Comparison of ENCODE assay signal across 2 cellular contexts in the genomic region with DNA sequence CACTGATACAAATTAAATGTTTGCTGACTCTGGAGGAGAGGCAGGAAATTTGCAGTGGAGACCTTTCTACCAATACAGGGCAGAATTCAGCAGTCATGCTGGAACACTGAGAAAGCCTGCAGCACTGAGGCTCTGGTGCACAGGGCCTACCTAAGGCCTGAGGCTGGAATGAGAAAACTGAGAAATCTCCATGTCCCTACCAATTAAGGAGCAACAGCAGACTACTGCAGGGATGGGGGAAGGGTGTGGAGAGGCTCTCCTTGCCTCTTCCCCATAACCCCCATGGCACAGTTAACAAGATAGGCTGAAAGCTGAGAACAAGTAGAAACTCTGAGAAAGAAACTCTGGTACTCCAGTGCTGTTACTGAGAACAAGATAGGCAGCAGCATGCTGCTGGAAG.
TF ChIP-seq lines count a peak whose summit lies in the region.

No MANE protein-coding gene starts in this region.

TF ChIP-seq in GM23338, 12 proteins besides CTCF, POLR2A, EP300 and RAD21:
- TF ChIP-seq, protein P1, sequence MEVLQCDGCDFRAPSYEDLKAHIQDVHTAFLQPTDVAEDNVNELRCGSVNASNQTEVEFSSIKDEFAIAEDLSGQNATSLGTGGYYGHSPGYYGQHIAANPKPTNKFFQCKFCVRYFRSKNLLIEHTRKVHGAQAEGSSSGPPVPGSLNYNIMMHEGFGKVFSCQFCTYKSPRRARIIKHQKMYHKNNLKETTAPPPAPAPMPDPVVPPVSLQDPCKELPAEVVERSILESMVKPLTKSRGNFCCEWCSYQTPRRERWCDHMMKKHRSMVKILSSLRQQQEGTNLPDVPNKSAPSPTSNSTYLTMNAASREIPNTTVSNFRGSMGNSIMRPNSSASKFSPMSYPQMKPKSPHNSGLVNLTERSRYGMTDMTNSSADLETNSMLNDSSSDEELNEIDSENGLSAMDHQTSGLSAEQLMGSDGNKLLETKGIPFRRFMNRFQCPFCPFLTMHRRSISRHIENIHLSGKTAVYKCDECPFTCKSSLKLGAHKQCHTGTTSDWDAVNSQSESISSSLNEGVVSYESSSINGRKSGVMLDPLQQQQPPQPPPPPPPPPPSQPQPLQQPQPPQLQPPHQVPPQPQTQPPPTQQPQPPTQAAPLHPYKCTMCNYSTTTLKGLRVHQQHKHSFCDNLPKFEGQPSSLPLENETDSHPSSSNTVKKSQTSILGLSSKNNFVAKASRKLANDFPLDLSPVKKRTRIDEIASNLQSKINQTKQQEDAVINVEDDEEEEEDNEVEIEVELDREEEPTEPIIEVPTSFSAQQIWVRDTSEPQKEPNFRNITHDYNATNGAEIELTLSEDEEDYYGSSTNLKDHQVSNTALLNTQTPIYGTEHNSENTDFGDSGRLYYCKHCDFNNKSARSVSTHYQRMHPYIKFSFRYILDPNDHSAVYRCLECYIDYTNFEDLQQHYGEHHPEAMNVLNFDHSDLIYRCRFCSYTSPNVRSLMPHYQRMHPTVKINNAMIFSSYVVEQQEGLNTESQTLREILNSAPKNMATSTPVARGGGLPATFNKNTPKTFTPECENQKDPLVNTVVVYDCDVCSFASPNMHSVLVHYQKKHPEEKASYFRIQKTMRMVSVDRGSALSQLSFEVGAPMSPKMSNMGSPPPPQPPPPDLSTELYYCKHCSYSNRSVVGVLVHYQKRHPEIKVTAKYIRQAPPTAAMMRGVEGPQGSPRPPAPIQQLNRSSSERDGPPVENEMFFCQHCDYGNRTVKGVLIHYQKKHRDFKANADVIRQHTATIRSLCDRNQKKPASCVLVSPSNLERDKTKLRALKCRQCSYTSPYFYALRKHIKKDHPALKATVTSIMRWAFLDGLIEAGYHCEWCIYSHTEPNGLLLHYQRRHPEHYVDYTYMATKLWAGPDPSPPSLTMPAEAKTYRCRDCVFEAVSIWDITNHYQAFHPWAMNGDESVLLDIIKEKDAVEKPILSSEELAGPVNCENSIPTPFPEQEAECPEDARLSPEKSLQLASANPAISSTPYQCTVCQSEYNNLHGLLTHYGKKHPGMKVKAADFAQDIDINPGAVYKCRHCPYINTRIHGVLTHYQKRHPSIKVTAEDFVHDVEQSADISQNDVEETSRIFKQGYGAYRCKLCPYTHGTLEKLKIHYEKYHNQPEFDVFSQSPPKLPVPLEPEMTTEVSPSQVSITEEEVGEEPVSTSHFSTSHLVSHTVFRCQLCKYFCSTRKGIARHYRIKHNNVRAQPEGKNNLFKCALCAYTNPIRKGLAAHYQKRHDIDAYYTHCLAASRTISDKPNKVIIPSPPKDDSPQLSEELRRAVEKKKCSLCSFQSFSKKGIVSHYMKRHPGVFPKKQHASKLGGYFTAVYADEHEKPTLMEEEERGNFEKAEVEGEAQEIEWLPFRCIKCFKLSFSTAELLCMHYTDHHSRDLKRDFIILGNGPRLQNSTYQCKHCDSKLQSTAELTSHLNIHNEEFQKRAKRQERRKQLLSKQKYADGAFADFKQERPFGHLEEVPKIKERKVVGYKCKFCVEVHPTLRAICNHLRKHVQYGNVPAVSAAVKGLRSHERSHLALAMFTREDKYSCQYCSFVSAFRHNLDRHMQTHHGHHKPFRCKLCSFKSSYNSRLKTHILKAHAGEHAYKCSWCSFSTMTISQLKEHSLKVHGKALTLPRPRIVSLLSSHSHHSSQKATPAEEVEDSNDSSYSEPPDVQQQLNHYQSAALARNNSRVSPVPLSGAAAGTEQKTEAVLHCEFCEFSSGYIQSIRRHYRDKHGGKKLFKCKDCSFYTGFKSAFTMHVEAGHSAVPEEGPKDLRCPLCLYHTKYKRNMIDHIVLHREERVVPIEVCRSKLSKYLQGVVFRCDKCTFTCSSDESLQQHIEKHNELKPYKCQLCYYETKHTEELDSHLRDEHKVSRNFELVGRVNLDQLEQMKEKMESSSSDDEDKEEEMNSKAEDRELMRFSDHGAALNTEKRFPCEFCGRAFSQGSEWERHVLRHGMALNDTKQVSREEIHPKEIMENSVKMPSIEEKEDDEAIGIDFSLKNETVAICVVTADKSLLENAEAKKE (CRISPR knock-in tag; IDR thresholded peaks at IDR 0.05), result no peak
- TF ChIP-seq POLR2AphosphoS5 (IDR thresholded peaks at IDR 0.05; ENCODE audit: low read depth), result no peak
- TF ChIP-seq, protein P2, sequence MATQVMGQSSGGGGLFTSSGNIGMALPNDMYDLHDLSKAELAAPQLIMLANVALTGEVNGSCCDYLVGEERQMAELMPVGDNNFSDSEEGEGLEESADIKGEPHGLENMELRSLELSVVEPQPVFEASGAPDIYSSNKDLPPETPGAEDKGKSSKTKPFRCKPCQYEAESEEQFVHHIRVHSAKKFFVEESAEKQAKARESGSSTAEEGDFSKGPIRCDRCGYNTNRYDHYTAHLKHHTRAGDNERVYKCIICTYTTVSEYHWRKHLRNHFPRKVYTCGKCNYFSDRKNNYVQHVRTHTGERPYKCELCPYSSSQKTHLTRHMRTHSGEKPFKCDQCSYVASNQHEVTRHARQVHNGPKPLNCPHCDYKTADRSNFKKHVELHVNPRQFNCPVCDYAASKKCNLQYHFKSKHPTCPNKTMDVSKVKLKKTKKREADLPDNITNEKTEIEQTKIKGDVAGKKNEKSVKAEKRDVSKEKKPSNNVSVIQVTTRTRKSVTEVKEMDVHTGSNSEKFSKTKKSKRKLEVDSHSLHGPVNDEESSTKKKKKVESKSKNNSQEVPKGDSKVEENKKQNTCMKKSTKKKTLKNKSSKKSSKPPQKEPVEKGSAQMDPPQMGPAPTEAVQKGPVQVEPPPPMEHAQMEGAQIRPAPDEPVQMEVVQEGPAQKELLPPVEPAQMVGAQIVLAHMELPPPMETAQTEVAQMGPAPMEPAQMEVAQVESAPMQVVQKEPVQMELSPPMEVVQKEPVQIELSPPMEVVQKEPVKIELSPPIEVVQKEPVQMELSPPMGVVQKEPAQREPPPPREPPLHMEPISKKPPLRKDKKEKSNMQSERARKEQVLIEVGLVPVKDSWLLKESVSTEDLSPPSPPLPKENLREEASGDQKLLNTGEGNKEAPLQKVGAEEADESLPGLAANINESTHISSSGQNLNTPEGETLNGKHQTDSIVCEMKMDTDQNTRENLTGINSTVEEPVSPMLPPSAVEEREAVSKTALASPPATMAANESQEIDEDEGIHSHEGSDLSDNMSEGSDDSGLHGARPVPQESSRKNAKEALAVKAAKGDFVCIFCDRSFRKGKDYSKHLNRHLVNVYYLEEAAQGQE (IDR thresholded peaks at IDR 0.05; ENCODE audit: unreplicated experiment), result no peak
- TF ChIP-seq ZNF114 (CRISPR knock-in tag; IDR thresholded peaks at IDR 0.05), result no peak
- TF ChIP-seq EZH2 (IDR thresholded peaks at IDR 0.05; ENCODE audit: low read depth, unreplicated experiment), result no peak
- TF ChIP-seq CREB1 (CRISPR knock-in tag; IDR thresholded peaks at IDR 0.05; ENCODE audit: low read depth), result no peak
TF ChIP-seq in GM23338: peak in this region for 0.

TF ChIP-seq in H1, 55 proteins besides CTCF, POLR2A, EP300 and RAD21:
- TF ChIP-seq BACH1 (IDR thresholded peaks at IDR 0.05; ENCODE audit: low read length), result no peak
- TF ChIP-seq RBBP5 (IDR thresholded peaks at IDR 0.05; ENCODE audit: borderline replicate concordance, low read depth, low read length), result no peak
